In the genomic region with DNA sequence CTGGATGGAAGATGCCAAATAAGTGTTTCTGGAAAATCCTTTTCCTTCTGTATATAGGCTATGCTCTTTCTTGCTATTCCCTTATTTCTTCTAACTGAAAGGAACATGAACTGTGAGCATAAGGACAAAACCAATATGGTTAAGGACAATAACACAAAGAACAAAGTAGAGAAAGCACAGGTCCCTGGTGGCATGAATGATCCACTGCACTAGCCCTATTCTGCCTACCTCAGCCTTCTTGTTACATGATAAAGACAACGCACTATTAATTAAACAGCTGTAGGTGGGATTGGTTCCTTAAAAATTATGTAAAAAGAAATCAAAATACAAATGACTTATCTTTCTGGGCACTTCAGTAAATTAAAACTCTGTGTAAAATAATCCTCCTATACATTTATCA, we compare ENCODE assay signal across 15 cellular contexts. TPM values are rescaled to one million over a fixed set of nuclear protein-coding genes. Genes with fewer than 3 reads are reported as not detected.
DNase-seq lines count a peak whose midpoint lies in the region; ATAC-seq, FAIRE-seq and TF ChIP-seq lines count a peak whose summit lies in the region.
"Had no signal": no experiment of that assay in that cellular context is flagged by ENCODE, and none has a peak within 500 bp of the region (broad histone marks: within the 10 kb centered on the region; RNA-seq: fewer than 3 reads in every experiment).

No MANE protein-coding gene starts in this region.

- no peak overlapping the region for H3K9ac ChIP-seq in astrocyte (ENCODE audit: low read length)

- H3K36me3 Mint-ChIP-seq in Caco-2 (ENCODE audit: insufficient read depth, unreplicated experiment) (peaks cover 10% of the 10 kb centered on the region), astrocyte (ENCODE audit: low read depth, unreplicated experiment) (no peaks in the 10 kb centered on the region), nephron progenitor cell (ENCODE audit: low read depth) (no peaks in the 10 kb centered on the region)

- CTCF ChIA-PET in Caco-2 (lab: Charles Lee): no interaction called here
- CTCF ChIA-PET in HEK293T (lab: Yijun Ruan, JAX): no interaction called here

- TF ChIP-seq CTCF in Caco-2 (IDR thresholded peaks at IDR 0.05; ENCODE audit: insufficient read depth in 1 of 2, low read depth in 1 of 2, low read length in 1 of 2, severe bottlenecking in 1 of 2, unreplicated experiment in 1 of 2): peak; percentile 19 to 32
- TF ChIP-seq CTCF in astrocyte (IDR thresholded peaks at IDR 0.05; ENCODE audit: insufficient read depth, low read depth, low read length): peak; percentile 8
- TF ChIP-seq CTCF in nephron progenitor cell (IDR thresholded peaks at IDR 0.05): peak; percentile 30

- no peaks in the 10 kb centered on the region; the same call in 1 of the 2 replicates for H3K36me3 ChIP-seq in Caco-2 (ENCODE audit: control insufficient read depth, insufficient read depth, low read length)
- no peaks in the 10 kb centered on the region for H3K36me3 ChIP-seq in astrocyte (ENCODE audit: insufficient read depth, low read length)

- H3K27me3 Mint-ChIP-seq in Caco-2 (ENCODE audit: insufficient read depth, unreplicated experiment) (no peaks in the 10 kb centered on the region), astrocyte (ENCODE audit: low read depth, unreplicated experiment) (no peaks in the 10 kb centered on the region), nephron progenitor cell (ENCODE audit: low read depth, poor library complexity) (peaks cover 14% of the 10 kb centered on the region)

- H3K79me2 ChIP-seq in astrocyte (ENCODE audit: insufficient read depth, low read length): peaks cover 31% of the 10 kb centered on the region

- POLR2A ChIA-PET in Caco-2 (lab: Charles Lee) (no interaction called here), HEK293T (lab: Yijun Ruan, JAX) (no interaction called here)

- H3K4me1 Mint-ChIP-seq in Caco-2 (ENCODE audit: low read depth, unreplicated experiment): no peaks in the 10 kb centered on the region
- peaks cover 2% of the 10 kb centered on the region for H3K4me1 Mint-ChIP-seq in astrocyte (ENCODE audit: low read depth, unreplicated experiment)
- peaks cover 17% of the 10 kb centered on the region for H3K4me1 Mint-ChIP-seq in nephron progenitor cell

- intact Hi-C loops in Caco-2 (cut with micrococcal nuclease; ENCODE audit: unreplicated experiment): no loop called here

- H3K27ac ChIP-seq in astrocyte (ENCODE audit: low read depth, low read length): no peak overlapping the region
- H3K27ac ChIP-seq: body of pancreas had no signal

- no peak overlapping the region for H3K4me3 Mint-ChIP-seq in Caco-2 (ENCODE audit: unreplicated experiment)
- H3K4me3 Mint-ChIP-seq in astrocyte (ENCODE audit: unreplicated experiment): peak overlapping the region; percentile 50
- no peak overlapping the region for H3K4me3 Mint-ChIP-seq in nephron progenitor cell

- H3K27ac Mint-ChIP-seq in Caco-2 (ENCODE audit: unreplicated experiment) (no peak overlapping the region), astrocyte (ENCODE audit: unreplicated experiment) (no peak overlapping the region), nephron progenitor cell (no peak overlapping the region)

- H3K4me2 ChIP-seq in astrocyte (ENCODE audit: low read length): no peak overlapping the region

- ATAC-seq in GM18907 (IDR thresholded peaks at IDR 0.05; ENCODE audit: unreplicated experiment): no peak
- ATAC-seq: body of pancreas, right cardiac atrium had no signal

- H3K4me1 ChIP-seq in Caco-2: 0 out of 2 replicates have a peak, but pooled peaks cover 4% of the 10 kb centered on the region
- peaks cover 13% of the 10 kb centered on the region for H3K4me1 ChIP-seq in astrocyte (ENCODE audit: insufficient read depth, low read length)

- no TSS peak for BruUV-seq in Caco-2 (replicated peaks; lab: Mats Ljungman, UMichigan)

- no peak for FAIRE-seq in astrocyte (lab: Jason Lieb, UNC)
- FAIRE-seq: endometrium, GM18507 had no signal

- H3K9me3 ChIP-seq in Caco-2 (no peaks in the 10 kb centered on the region), astrocyte (ENCODE audit: insufficient read depth, low read depth, low read length) (no peaks in the 10 kb centered on the region)
- H3K9me3 ChIP-seq: body of pancreas had no signal

- H4K20me1 ChIP-seq in astrocyte (ENCODE audit: insufficient read depth, low read length): peaks cover 18% of the 10 kb centered on the region

- H3K9me3 Mint-ChIP-seq in Caco-2 (ENCODE audit: unreplicated experiment): no peaks in the 10 kb centered on the region
- no peaks in the 10 kb centered on the region for H3K9me3 Mint-ChIP-seq in astrocyte (ENCODE audit: unreplicated experiment)
- peaks cover 10% of the 10 kb centered on the region for H3K9me3 Mint-ChIP-seq in nephron progenitor cell

- no peak overlapping the region for H2AFZ ChIP-seq in astrocyte (ENCODE audit: low read depth, low read length)

- H3K4me3 ChIP-seq in Caco-2 (ENCODE audit: low read depth, low read length): no peak overlapping the region
- no peak overlapping the region for H3K4me3 ChIP-seq in astrocyte (ENCODE audit: insufficient read depth, low read depth, low read length)
- H3K4me3 ChIP-seq: body of pancreas had no signal

- DNase-seq in Caco-2 (peak in 1 of 2 experiments; percentile 10), HEK293T (ENCODE audit: extremely low spot score) (peak; percentile 21), astrocyte (ENCODE audit: low read depth) (no peak), nephron progenitor cell (no peak), kidney glomerular epithelial cell (lab: John Stamatoyannopoulos, UW) (no peak)
- no peak for DNase-seq in stimulated activated CD4-positive, alpha-beta T cell treated with anti-CD3 and anti-CD28 coated beads, Interleukin-12 subunit alpha, Interleukin-12 subunit beta, amount 100 ng/mL, for 4 hours
- DNase-seq: body of pancreas, NCI-H1092, NCI-H510A treated with DMSO at 0.1 percent for 48 hours, right cardiac atrium, SHP77 treated with DMSO at 0.1 percent for 48 hours, substantia nigra had no signal

- H3K27me3 ChIP-seq in Caco-2 (replicated peaks; ENCODE audit: control insufficient read depth, insufficient read depth, low read length) (no peaks in the 10 kb centered on the region), astrocyte (ENCODE audit: insufficient read depth, low read length) (no peaks in the 10 kb centered on the region)
- H3K27me3 ChIP-seq: body of pancreas had no signal

TF ChIP-seq in HEK293T, 16 proteins besides CTCF, POLR2A, EP300 and RAD21:
- TF ChIP-seq BHLHE40 (IDR thresholded peaks at IDR 0.05; ENCODE audit: borderline replicate concordance) (no peak), NFRKB (IDR thresholded peaks at IDR 0.05) (no peak), ELF4 (IDR thresholded peaks at IDR 0.05) (no peak), HDGF (IDR thresholded peaks at IDR 0.05; ENCODE audit: borderline replicate concordance) (no peak), TARDBP (IDR thresholded peaks at IDR 0.05) (no peak), SP1 (IDR thresholded peaks at IDR 0.05) (no peak), FOXM1 (IDR thresholded peaks at IDR 0.05; ENCODE audit: borderline replicate concordance) (no peak), CTBP1 (IDR thresholded peaks at IDR 0.05; ENCODE audit: borderline replicate concordance) (no peak), LEF1 (IDR thresholded peaks at IDR 0.05; ENCODE audit: borderline replicate concordance) (no peak), FOXK2 (IDR thresholded peaks at IDR 0.05) (no peak), ARNT (IDR thresholded peaks at IDR 0.05) (no peak), ZNF384 (IDR thresholded peaks at IDR 0.05) (no peak), FOXA1 (IDR thresholded peaks at IDR 0.05) (no peak), L3MBTL2 (conservative IDR thresholded peaks at IDR 0.05) (no peak), SUZ12 (IDR thresholded peaks at IDR 0.05) (no peak)
- TF ChIP-seq, protein P1, sequence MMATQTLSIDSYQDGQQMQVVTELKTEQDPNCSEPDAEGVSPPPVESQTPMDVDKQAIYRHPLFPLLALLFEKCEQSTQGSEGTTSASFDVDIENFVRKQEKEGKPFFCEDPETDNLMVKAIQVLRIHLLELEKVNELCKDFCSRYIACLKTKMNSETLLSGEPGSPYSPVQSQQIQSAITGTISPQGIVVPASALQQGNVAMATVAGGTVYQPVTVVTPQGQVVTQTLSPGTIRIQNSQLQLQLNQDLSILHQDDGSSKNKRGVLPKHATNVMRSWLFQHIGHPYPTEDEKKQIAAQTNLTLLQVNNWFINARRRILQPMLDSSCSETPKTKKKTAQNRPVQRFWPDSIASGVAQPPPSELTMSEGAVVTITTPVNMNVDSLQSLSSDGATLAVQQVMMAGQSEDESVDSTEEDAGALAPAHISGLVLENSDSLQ (IDR thresholded peaks at IDR 0.05): no peak

RNA-seq across cellular contexts. Expression of gene WDR75, which starts 1.9 kb away (rescaled TPM):
- total RNA-seq in Caco-2 (2022): 50.2 and 57.7 TPM in 2 replicates
- 38.9 and 39.5 TPM in 2 replicates for total RNA-seq in astrocyte
